2 cellular contexts compared by ENCODE assay signal in genomic region chr1:46526013-46526688, GRCh38.
TF ChIP-seq lines count a peak whose summit lies in the region.

No MANE protein-coding gene starts in this region.

TF ChIP-seq in HepG2, 621 proteins besides CTCF, POLR2A, EP300 and RAD21:
- TF ChIP-seq CBX2 (IDR thresholded peaks at IDR 0.05; ENCODE audit: low read depth, low read length): no peak
- TF ChIP-seq CBX2 (CRISPR knock-in tag; IDR thresholded peaks at IDR 0.05; ENCODE audit: low read depth): no peak
- TF ChIP-seq ZSCAN30 (CRISPR knock-in tag; IDR thresholded peaks at IDR 0.05): no peak
- TF ChIP-seq ZMYM2 (CRISPR knock-in tag; IDR thresholded peaks at IDR 0.05): no peak
- TF ChIP-seq UBTF (CRISPR knock-in tag; IDR thresholded peaks at IDR 0.05): no peak
- TF ChIP-seq, protein P1, sequence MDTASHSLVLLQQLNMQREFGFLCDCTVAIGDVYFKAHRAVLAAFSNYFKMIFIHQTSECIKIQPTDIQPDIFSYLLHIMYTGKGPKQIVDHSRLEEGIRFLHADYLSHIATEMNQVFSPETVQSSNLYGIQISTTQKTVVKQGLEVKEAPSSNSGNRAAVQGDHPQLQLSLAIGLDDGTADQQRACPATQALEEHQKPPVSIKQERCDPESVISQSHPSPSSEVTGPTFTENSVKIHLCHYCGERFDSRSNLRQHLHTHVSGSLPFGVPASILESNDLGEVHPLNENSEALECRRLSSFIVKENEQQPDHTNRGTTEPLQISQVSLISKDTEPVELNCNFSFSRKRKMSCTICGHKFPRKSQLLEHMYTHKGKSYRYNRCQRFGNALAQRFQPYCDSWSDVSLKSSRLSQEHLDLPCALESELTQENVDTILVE (CRISPR knock-in tag; IDR thresholded peaks at IDR 0.05): no peak
- TF ChIP-seq RFX5 (IDR thresholded peaks at IDR 0.05; ENCODE audit: low read depth, low read length): no peak
- TF ChIP-seq, protein P2, sequence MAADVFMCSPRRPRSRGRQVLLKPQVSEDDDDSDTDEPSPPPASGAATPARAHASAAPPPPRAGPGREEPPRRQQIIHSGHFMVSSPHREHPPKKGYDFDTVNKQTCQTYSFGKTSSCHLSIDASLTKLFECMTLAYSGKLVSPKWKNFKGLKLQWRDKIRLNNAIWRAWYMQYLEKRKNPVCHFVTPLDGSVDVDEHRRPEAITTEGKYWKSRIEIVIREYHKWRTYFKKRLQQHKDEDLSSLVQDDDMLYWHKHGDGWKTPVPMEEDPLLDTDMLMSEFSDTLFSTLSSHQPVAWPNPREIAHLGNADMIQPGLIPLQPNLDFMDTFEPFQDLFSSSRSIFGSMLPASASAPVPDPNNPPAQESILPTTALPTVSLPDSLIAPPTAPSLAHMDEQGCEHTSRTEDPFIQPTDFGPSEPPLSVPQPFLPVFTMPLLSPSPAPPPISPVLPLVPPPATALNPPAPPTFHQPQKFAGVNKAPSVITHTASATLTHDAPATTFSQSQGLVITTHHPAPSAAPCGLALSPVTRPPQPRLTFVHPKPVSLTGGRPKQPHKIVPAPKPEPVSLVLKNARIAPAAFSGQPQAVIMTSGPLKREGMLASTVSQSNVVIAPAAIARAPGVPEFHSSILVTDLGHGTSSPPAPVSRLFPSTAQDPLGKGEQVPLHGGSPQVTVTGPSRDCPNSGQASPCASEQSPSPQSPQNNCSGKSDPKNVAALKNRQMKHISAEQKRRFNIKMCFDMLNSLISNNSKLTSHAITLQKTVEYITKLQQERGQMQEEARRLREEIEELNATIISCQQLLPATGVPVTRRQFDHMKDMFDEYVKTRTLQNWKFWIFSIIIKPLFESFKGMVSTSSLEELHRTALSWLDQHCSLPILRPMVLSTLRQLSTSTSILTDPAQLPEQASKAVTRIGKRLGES (CRISPR knock-in tag; IDR thresholded peaks at IDR 0.05; ENCODE audit: borderline replicate concordance): no peak

TF ChIP-seq in SK-N-SH, 30 proteins besides CTCF, POLR2A, EP300 and RAD21:
- no peak for TF ChIP-seq TCF12 (IDR thresholded peaks at IDR 0.05)
- TF ChIP-seq GABPA (IDR thresholded peaks at IDR 0.05; ENCODE audit: low read depth): no peak
- TF ChIP-seq JUND (IDR thresholded peaks at IDR 0.05): no peak
- TF ChIP-seq POLR2AphosphoS5 (IDR thresholded peaks at IDR 0.05; ENCODE audit: low read depth, low read length): no peak
- TF ChIP-seq, protein P3, sequence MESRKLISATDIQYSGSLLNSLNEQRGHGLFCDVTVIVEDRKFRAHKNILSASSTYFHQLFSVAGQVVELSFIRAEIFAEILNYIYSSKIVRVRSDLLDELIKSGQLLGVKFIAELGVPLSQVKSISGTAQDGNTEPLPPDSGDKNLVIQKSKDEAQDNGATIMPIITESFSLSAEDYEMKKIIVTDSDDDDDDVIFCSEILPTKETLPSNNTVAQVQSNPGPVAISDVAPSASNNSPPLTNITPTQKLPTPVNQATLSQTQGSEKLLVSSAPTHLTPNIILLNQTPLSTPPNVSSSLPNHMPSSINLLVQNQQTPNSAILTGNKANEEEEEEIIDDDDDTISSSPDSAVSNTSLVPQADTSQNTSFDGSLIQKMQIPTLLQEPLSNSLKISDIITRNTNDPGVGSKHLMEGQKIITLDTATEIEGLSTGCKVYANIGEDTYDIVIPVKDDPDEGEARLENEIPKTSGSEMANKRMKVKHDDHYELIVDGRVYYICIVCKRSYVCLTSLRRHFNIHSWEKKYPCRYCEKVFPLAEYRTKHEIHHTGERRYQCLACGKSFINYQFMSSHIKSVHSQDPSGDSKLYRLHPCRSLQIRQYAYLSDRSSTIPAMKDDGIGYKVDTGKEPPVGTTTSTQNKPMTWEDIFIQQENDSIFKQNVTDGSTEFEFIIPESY (IDR thresholded peaks at IDR 0.05; ENCODE audit: borderline replicate concordance, low read depth): no peak
- no peak for TF ChIP-seq CHD2 (IDR thresholded peaks at IDR 0.05; ENCODE audit: low read length, partially characterized antibody)
- no peak for TF ChIP-seq NFIC (IDR thresholded peaks at IDR 0.05; ENCODE audit: borderline replicate concordance)
- no peak for TF ChIP-seq SMC3 (IDR thresholded peaks at IDR 0.05; ENCODE audit: low read depth, low read length)
- no peak for TF ChIP-seq FOXM1 (IDR thresholded peaks at IDR 0.05; ENCODE audit: low read depth)
- TF ChIP-seq MEF2A (IDR thresholded peaks at IDR 0.05; ENCODE audit: borderline replicate concordance, low read depth): no peak
- no peak for TF ChIP-seq NRF1 (IDR thresholded peaks at IDR 0.05; ENCODE audit: low read depth, low read length)
- TF ChIP-seq EZH2phosphoT487 (IDR thresholded peaks at IDR 0.05; ENCODE audit: borderline replicate concordance, low read depth): no peak
- TF ChIP-seq, protein P4, sequence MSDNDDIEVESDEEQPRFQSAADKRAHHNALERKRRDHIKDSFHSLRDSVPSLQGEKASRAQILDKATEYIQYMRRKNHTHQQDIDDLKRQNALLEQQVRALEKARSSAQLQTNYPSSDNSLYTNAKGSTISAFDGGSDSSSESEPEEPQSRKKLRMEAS (IDR thresholded peaks at IDR 0.05; ENCODE audit: low read depth): no peak
- TF ChIP-seq TEAD4 (IDR thresholded peaks at IDR 0.05; ENCODE audit: borderline replicate concordance, insufficient read depth): no peak
- no peak for TF ChIP-seq USF1 (IDR thresholded peaks at IDR 0.05; ENCODE audit: borderline replicate concordance, low read depth)
- TF ChIP-seq RCOR1 (IDR thresholded peaks at IDR 0.05; ENCODE audit: low read length): no peak
- TF ChIP-seq RXRA (IDR thresholded peaks at IDR 0.05; ENCODE audit: borderline replicate concordance, low read depth): no peak
